Comparison of ENCODE assay signal across 1 cellular context in genomic region chr5:55864606-55865541, GRCh38.
TF ChIP-seq lines count a peak whose summit lies in the region.

No MANE protein-coding gene starts in this region.

TF ChIP-seq in HepG2, 621 proteins besides CTCF, POLR2A, EP300 and RAD21 (continued from another document and continues in another):
- TF ChIP-seq AHDC1 (CRISPR knock-in tag; IDR thresholded peaks at IDR 0.05; ENCODE audit: borderline replicate concordance) (peak; percentile 83), KDM6A (CRISPR knock-in tag; IDR thresholded peaks at IDR 0.05; ENCODE audit: low read depth) (peak; percentile 45; the same call in 1 of the 2 replicates), SAP130 (CRISPR knock-in tag; IDR thresholded peaks at IDR 0.05; ENCODE audit: low read depth) (peak; percentile 55; the same call in 1 of the 2 replicates), RCOR2 (CRISPR knock-in tag; IDR thresholded peaks at IDR 0.05) (peak; percentile 55; the same call in 1 of the 2 replicates), LCORL (IDR thresholded peaks at IDR 0.05) (no peak), LCORL (CRISPR knock-in tag; IDR thresholded peaks at IDR 0.05) (peak; percentile 74), NR2F6 (IDR thresholded peaks at IDR 0.05) (peak; percentile 67), NR2F6 (CRISPR knock-in tag; IDR thresholded peaks at IDR 0.05) (peak; percentile 80), ARID5B (CRISPR knock-in tag; IDR thresholded peaks at IDR 0.05) (peak; percentile 77), TBX3 (IDR thresholded peaks at IDR 0.05; ENCODE audit: borderline replicate concordance) (peak; percentile 50; the same call in 1 of the 2 replicates), XRCC5 (optimal IDR thresholded peaks at IDR 0.05; ENCODE audit: low read length) (peak; percentile 17), SOX5 (CRISPR knock-in tag; IDR thresholded peaks at IDR 0.05; ENCODE audit: borderline replicate concordance) (peak; percentile 38; the same call in 1 of the 2 replicates), HNF4A (CRISPR knock-in tag; IDR thresholded peaks at IDR 0.05) (peak; percentile 93), TFE3 (CRISPR knock-in tag; IDR thresholded peaks at IDR 0.05) (0 out of 2 replicates have a peak, but pooled peaks have one; percentile 57), CREM (IDR thresholded peaks at IDR 0.05) (peak; percentile 20; the same call in 1 of the 2 replicates), CREM (CRISPR knock-in tag; IDR thresholded peaks at IDR 0.05) (no peak), ZNF816 (CRISPR knock-in tag; IDR thresholded peaks at IDR 0.05; ENCODE audit: borderline replicate concordance) (peak; percentile 41; the same call in 1 of the 2 replicates), HBP1 (CRISPR knock-in tag; IDR thresholded peaks at IDR 0.05; ENCODE audit: low read depth) (0 out of 2 replicates have a peak, but pooled peaks have one; percentile 38), FOXO1 (CRISPR knock-in tag; IDR thresholded peaks at IDR 0.05) (peak; percentile 48; the same call in 1 of the 2 replicates), SALL1 (CRISPR knock-in tag; IDR thresholded peaks at IDR 0.05) (peak; percentile 88), NR2C2 (CRISPR knock-in tag; IDR thresholded peaks at IDR 0.05; ENCODE audit: borderline replicate concordance) (peak; percentile 82), TEAD3 (CRISPR knock-in tag; optimal IDR thresholded peaks at IDR 0.05; ENCODE audit: borderline replicate concordance) (peak; percentile 38), ZBTB7B (CRISPR knock-in tag; IDR thresholded peaks at IDR 0.05) (no peak), HDAC2 (CRISPR knock-in tag; IDR thresholded peaks at IDR 0.05) (0 out of 2 replicates have a peak, but pooled peaks have one; percentile 38), PAWR (CRISPR knock-in tag; IDR thresholded peaks at IDR 0.05; ENCODE audit: borderline replicate concordance) (no peak), JUNB (CRISPR knock-in tag; IDR thresholded peaks at IDR 0.05; ENCODE audit: borderline replicate concordance) (0 out of 2 replicates have a peak, but pooled peaks have one; percentile 6), PATZ1 (CRISPR knock-in tag; IDR thresholded peaks at IDR 0.05) (peak; percentile 42; the same call in 1 of the 2 replicates), FOXP1 (IDR thresholded peaks at IDR 0.05) (no peak), FOXP1 (CRISPR knock-in tag; IDR thresholded peaks at IDR 0.05) (0 out of 2 replicates have a peak, but pooled peaks have one; percentile 47), SKI (IDR thresholded peaks at IDR 0.05; ENCODE audit: partially characterized antibody) (peak; percentile 11), JUN (CRISPR knock-in tag; IDR thresholded peaks at IDR 0.05) (peak; percentile 51; the same call in 1 of the 2 replicates), ZBTB7A (CRISPR knock-in tag; IDR thresholded peaks at IDR 0.05) (peak; percentile 13; the same call in 1 of the 2 replicates), NONO (IDR thresholded peaks at IDR 0.05) (no peak), NONO (CRISPR knock-in tag; conservative IDR thresholded peaks at IDR 0.05) (0 out of 2 replicates have a peak, but pooled peaks have one; percentile 23), CC2D1A (CRISPR knock-in tag; IDR thresholded peaks at IDR 0.05) (no peak), ZMYM3 (CRISPR knock-in tag; IDR thresholded peaks at IDR 0.05) (peak; percentile 81), RXRA (CRISPR knock-in tag; IDR thresholded peaks at IDR 0.05) (peak; percentile 55; the same call in 1 of the 2 replicates), ATF4 (CRISPR knock-in tag; IDR thresholded peaks at IDR 0.05) (peak in 1 of 2 experiments; percentile 47; a peak in 1 of 4 replicates), HINFP (CRISPR knock-in tag; IDR thresholded peaks at IDR 0.05; ENCODE audit: low read depth) (0 out of 2 replicates have a peak, but pooled peaks have one; percentile 40), FOSL2 (CRISPR knock-in tag; IDR thresholded peaks at IDR 0.05) (peak; percentile 68), ELF3 (CRISPR knock-in tag; IDR thresholded peaks at IDR 0.05) (peak; percentile 58), MIER2 (CRISPR knock-in tag; IDR thresholded peaks at IDR 0.05) (peak; percentile 60; the same call in 1 of the 2 replicates), HDAC1 (CRISPR knock-in tag; IDR thresholded peaks at IDR 0.05) (peak; percentile 70; the same call in 1 of the 2 replicates)
